In the genomic region with DNA sequence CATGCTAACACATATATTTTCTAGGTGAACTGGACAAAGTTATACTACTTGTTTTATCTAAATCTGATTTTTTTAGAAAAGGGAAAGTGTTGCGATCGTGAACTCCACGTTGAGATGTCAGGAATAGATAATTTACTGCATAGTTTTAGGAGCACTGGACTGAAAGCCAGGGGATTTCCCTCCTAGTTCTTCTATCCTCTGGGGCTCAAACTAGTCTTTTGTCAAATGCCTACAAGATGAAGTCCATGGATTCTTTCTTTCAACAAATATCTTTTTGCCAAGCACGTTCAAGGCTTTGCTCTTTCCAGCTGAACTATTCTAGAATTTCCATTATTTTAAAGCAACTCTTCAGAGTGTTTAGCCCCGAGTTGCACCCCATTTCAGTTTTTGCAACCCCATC, we compare ENCODE assay signal across 8 cellular contexts. TPM values are rescaled to one million over a fixed set of nuclear protein-coding genes. Genes with fewer than 3 reads are reported as not detected.
A peak's percentile ranks its signal among the peaks of the same experiment; 100 is the strongest.
DNase-seq lines count a peak whose midpoint lies in the region; ATAC-seq, FAIRE-seq and TF ChIP-seq lines count a peak whose summit lies in the region.

No MANE protein-coding gene starts in this region.

- H3K27ac ChIP-seq in kidney (ENCODE audit: low read depth in 2 of 2, low read length in 2 of 2) (peak overlapping the region; percentile 70 to 91), testis (peak overlapping the region; percentile 39 to 65)

- no peak for FAIRE-seq in kidney (lab: Jason Lieb, UNC)

- peak overlapping the region; percentile 35 to 86 for H3K9ac ChIP-seq in kidney (ENCODE audit: low read length in 2 of 2)

- H3K4me3 ChIP-seq in kidney (ENCODE audit: low read length in 2 of 2) (peak overlapping the region; percentile 90 to 98), testis (peak overlapping the region; percentile 75 to 80)

- no peak for DNase-seq in activated T-cell treated with anti-CD3 and anti-CD28 coated beads, Interleukin-2, amount 50 U/mL, for 72 hours
- no peak for DNase-seq in activated T-cell treated with anti-CD3 and anti-CD28 coated beads, Interleukin-2, amount 50 U/mL, for 1 hour
- no peak for DNase-seq in activated CD8-positive, alpha-beta T cell treated with anti-CD3 and anti-CD28 coated beads for 36 hours
- DNase-seq in kidney (no peak), testis (no peak), HPDE6-E6E7 (ENCODE audit: extremely low spot score) (no peak), HuH-7.5 (ENCODE audit: low spot score) (no peak)

- CTCF ChIA-PET in activated CD8-positive, alpha-beta T cell treated with anti-CD3 and anti-CD28 coated beads for 36 hours (lab: Charles Lee) = interaction anchor here (1.1 to 5.5 kb wide), 4 partner anchors 8 to 174 kb away, joined by 3 to 33 read pairs (median 8); no protein-coding TSS in a partner anchor

- no peak for ATAC-seq in activated T-cell treated with anti-CD3 and anti-CD28 coated beads, Interleukin-2, amount 50 U/mL, for 72 hours (replicated peaks in 1 of 2)
- no peak for ATAC-seq in activated CD8-positive, alpha-beta T cell treated with anti-CD3 and anti-CD28 coated beads for 36 hours
- no peak for ATAC-seq in GM21528 (IDR thresholded peaks at IDR 0.05; ENCODE audit: low FRiP score, unreplicated experiment)

- no peaks in the 10 kb centered on the region for H3K9me3 Mint-ChIP-seq in activated T-cell treated with anti-CD3 and anti-CD28 coated beads, Interleukin-2, amount 50 U/mL, for 72 hours
- no peaks in the 10 kb centered on the region for H3K9me3 Mint-ChIP-seq in activated CD8-positive, alpha-beta T cell treated with anti-CD3 and anti-CD28 coated beads for 36 hours

- peaks cover 11 to 13% of the 10 kb centered on the region in 2 donors for H3K4me1 ChIP-seq in kidney (ENCODE audit: control insufficient read depth in 1 of 2, insufficient read depth in 1 of 2, low read depth in 1 of 2, low read length in 2 of 2)
- peaks cover 13% of the 10 kb centered on the region for H3K4me1 ChIP-seq in testis

- TF ChIP-seq POLR2A in testis (IDR thresholded peaks at IDR 0.05) = no peak

- H3K9me3 ChIP-seq in kidney (ENCODE audit: control insufficient read depth in 1 of 2, low read length in 2 of 2) = no peaks in the 10 kb centered on the region
- no peaks in the 10 kb centered on the region for H3K9me3 ChIP-seq in testis

- H3K27ac Mint-ChIP-seq in activated T-cell treated with anti-CD3 and anti-CD28 coated beads, Interleukin-2, amount 50 U/mL, for 72 hours = peak overlapping the region; percentile 85
- H3K27ac Mint-ChIP-seq in activated CD8-positive, alpha-beta T cell treated with anti-CD3 and anti-CD28 coated beads for 36 hours = peak overlapping the region; percentile 64

- intact Hi-C loops in activated CD8-positive, alpha-beta T cell treated with anti-CD3 and anti-CD28 coated beads for 36 hours (cut with micrococcal nuclease) = loop anchor here (10.0 kb wide), 1 partner anchor 356 kb away; no protein-coding TSS in a partner anchor
- intact Hi-C loops in kidney (cut with DNase I) (no loop called here), testis (cut with DNase I; ENCODE audit: low total_unique reads) (no loop called here)

- no peak for TF ChIP-seq CTCF in activated CD8-positive, alpha-beta T cell treated with anti-CD3 and anti-CD28 coated beads for 36 hours (IDR thresholded peaks at IDR 0.05)
- TF ChIP-seq CTCF in kidney (IDR thresholded peaks at IDR 0.05; ENCODE audit: borderline replicate concordance, extremely low read depth, insufficient read depth) = no peak
- TF ChIP-seq CTCF in testis (IDR thresholded peaks at IDR 0.05) = no peak

- H3K36me3 ChIP-seq in kidney (ENCODE audit: control insufficient read depth in 1 of 2, insufficient read depth in 2 of 2, low read length in 2 of 2) (no peaks in the 10 kb centered on the region), testis (ENCODE audit: low read depth, missing control alignments) (no peaks in the 10 kb centered on the region)

- H3K4me1 Mint-ChIP-seq in activated T-cell treated with anti-CD3 and anti-CD28 coated beads, Interleukin-2, amount 50 U/mL, for 72 hours (ENCODE audit: low read depth) = peaks cover 38% of the 10 kb centered on the region
- peaks cover 32% of the 10 kb centered on the region for H3K4me1 Mint-ChIP-seq in activated CD8-positive, alpha-beta T cell treated with anti-CD3 and anti-CD28 coated beads for 36 hours (ENCODE audit: low read depth)

- 1% methylated on average over 5 of the region's 5 CpGs for WGBS in testis, 2 donors

- H3K27me3 ChIP-seq in testis = no peaks in the 10 kb centered on the region

- H3K36me3 Mint-ChIP-seq in activated T-cell treated with anti-CD3 and anti-CD28 coated beads, Interleukin-2, amount 50 U/mL, for 72 hours (ENCODE audit: insufficient read depth in 2 of 2) = peaks cover 8 to 9% of the 10 kb centered on the region in 2 donors
- H3K36me3 Mint-ChIP-seq in activated CD8-positive, alpha-beta T cell treated with anti-CD3 and anti-CD28 coated beads for 36 hours (ENCODE audit: low read depth) = peaks cover 2% of the 10 kb centered on the region

- peaks cover 23% of the 10 kb centered on the region for H3K27me3 Mint-ChIP-seq in activated T-cell treated with anti-CD3 and anti-CD28 coated beads, Interleukin-2, amount 50 U/mL, for 72 hours (ENCODE audit: low read depth)
- peaks cover 2% of the 10 kb centered on the region for H3K27me3 Mint-ChIP-seq in activated CD8-positive, alpha-beta T cell treated with anti-CD3 and anti-CD28 coated beads for 36 hours

- POLR2A ChIA-PET in activated CD8-positive, alpha-beta T cell treated with anti-CD3 and anti-CD28 coated beads for 36 hours (lab: Charles Lee) = interaction anchor here (1.1 kb wide), 1 partner anchor 124 kb away, joined by 3 read pairs; no protein-coding TSS in a partner anchor

- H3K4me3 Mint-ChIP-seq in activated T-cell treated with anti-CD3 and anti-CD28 coated beads, Interleukin-2, amount 50 U/mL, for 72 hours = peak overlapping the region; percentile 86 to 97
- peak overlapping the region; percentile 95 for H3K4me3 Mint-ChIP-seq in activated CD8-positive, alpha-beta T cell treated with anti-CD3 and anti-CD28 coated beads for 36 hours

RNA-seq across cellular contexts. Expression of a gene that starts 0.6 kb away (rescaled TPM):
- 10 to 100 TPM; 18.9 to 22.2 TPM for total RNA-seq in activated T-cell treated with anti-CD3 and anti-CD28 coated beads, Interleukin-2, amount 50 U/mL, for 72 hours
- total RNA-seq in activated CD8-positive, alpha-beta T cell treated with anti-CD3 and anti-CD28 coated beads for 36 hours = 10 to 100 TPM; 16.4 to 18.2 TPM
- total RNA-seq in kidney (29.4 TPM), testis (10 to 100 TPM; 25.8 to 27.8 TPM)
- polyA plus RNA-seq in kidney (ENCODE audit: insufficient read depth, low read depth, low replicate concordance) (16.9 TPM), testis (ENCODE audit: insufficient read depth, low read depth, low replicate concordance) (14.6 TPM)

RNA-seq across cellular contexts. Expression of a gene that starts 42.5 kb away (rescaled TPM):
- 10 to 100 TPM; 28.0 to 31.9 TPM for total RNA-seq in activated T-cell treated with anti-CD3 and anti-CD28 coated beads, Interleukin-2, amount 50 U/mL, for 72 hours
- 10 to 100 TPM; 20.7 to 23.8 TPM for total RNA-seq in activated CD8-positive, alpha-beta T cell treated with anti-CD3 and anti-CD28 coated beads for 36 hours
- total RNA-seq in kidney (30.2 TPM), testis (100 to 1,000 TPM; 170 to 200 TPM)
- polyA plus RNA-seq in kidney (ENCODE audit: insufficient read depth, low read depth, low replicate concordance) (10.3 TPM), testis (ENCODE audit: insufficient read depth, low read depth, low replicate concordance) (57.3 TPM)
